Comparison of ENCODE assay signal across 20 cellular contexts in the genomic region with DNA sequence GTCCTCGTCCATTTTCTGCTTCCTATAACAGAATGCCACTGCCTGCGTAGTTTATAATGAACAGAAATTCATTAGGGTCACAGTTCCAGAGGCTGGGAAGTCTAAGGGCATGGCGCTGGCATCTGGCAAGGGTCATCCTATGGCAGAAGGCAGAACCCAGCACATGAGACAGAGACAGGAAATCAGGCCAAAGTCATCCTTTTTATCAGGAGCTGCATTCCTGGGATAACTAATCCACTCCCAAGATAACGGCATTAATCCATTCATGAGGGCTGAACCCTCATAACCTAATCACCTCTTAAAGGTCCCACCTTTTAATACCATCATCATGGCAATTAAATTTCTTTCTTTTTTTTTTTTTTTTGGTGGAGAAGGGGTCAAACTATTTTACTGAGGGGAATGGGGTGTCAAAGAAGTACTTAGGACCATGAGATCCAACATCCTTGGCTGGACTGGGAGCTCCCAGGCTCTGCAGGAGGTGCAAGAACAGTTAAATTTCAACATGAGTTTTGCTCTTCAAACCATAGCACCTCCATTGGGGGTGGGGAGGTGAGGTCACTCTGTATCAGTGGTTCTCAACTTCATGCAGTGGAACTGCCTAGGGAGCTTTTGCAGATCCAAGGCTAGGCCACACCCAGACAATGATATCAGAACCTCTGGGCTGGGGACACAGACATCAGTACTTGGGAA. TPM values are rescaled to one million over a fixed set of nuclear protein-coding genes. Genes with fewer than 3 reads are reported as not detected.
A peak's percentile ranks its signal among the peaks of the same experiment; 100 is the strongest.
DNase-seq lines count a peak whose midpoint lies in the region; ATAC-seq and TF ChIP-seq lines count a peak whose summit lies in the region.
"Had no signal": no experiment of that assay in that cellular context is flagged by ENCODE, and none has a peak within 500 bp of the region (broad histone marks: within the 10 kb centered on the region; RNA-seq: fewer than 3 reads in every experiment).

No MANE protein-coding gene starts in this region.

- H3K4me1 Mint-ChIP-seq in activated naive CD4-positive, alpha-beta T cell treated with anti-CD3 and anti-CD28 coated beads for 36 hours (ENCODE audit: low read depth), result peaks cover 41% of the 10 kb centered on the region
- peaks cover 32% of the 10 kb centered on the region for H3K4me1 Mint-ChIP-seq in activated naive CD4-positive, alpha-beta T cell treated with anti-CD3 and anti-CD28 coated beads, Interleukin-2, amount 10 ng/mL, durations not matched to agents 7 days and 5 days
- H3K4me1 Mint-ChIP-seq in dendritic cell treated with granulocyte-macrophage colony-stimulating factor and Interleukin-4, amounts not matched to agents 40 ng/mL and 50 ng/mL, for 4 days (ENCODE audit: low read depth), result peaks cover 53% of the 10 kb centered on the region
- H3K4me1 Mint-ChIP-seq in type B pancreatic cell (ENCODE audit: unreplicated experiment), result peaks cover 30% of the 10 kb centered on the region

- peaks cover 3% of the 10 kb centered on the region for H3K36me3 ChIP-seq in mucosa of descending colon (ENCODE audit: low read depth)
- peaks cover 0 to 38% of the 10 kb centered on the region in 2 donors for H3K36me3 ChIP-seq in gastroesophageal sphincter

- peaks cover 45% of the 10 kb centered on the region for H3K36me3 Mint-ChIP-seq in activated naive CD4-positive, alpha-beta T cell treated with anti-CD3 and anti-CD28 coated beads for 36 hours (ENCODE audit: low read depth)
- H3K36me3 Mint-ChIP-seq in activated naive CD4-positive, alpha-beta T cell treated with anti-CD3 and anti-CD28 coated beads, Interleukin-2, amount 10 ng/mL, durations not matched to agents 7 days and 5 days, result peaks cover 22% of the 10 kb centered on the region
- peaks cover 53% of the 10 kb centered on the region for H3K36me3 Mint-ChIP-seq in dendritic cell treated with granulocyte-macrophage colony-stimulating factor and Interleukin-4, amounts not matched to agents 40 ng/mL and 50 ng/mL, for 4 days (ENCODE audit: low read depth)
- H3K36me3 Mint-ChIP-seq in type B pancreatic cell, result peaks cover 11% of the 10 kb centered on the region

- no peak for TF ChIP-seq POLR2A in gastroesophageal sphincter (IDR thresholded peaks at IDR 0.05)

- no peak for TF ChIP-seq EP300 in gastroesophageal sphincter (IDR thresholded peaks at IDR 0.05)

- peaks cover 13% of the 10 kb centered on the region for H3K4me1 ChIP-seq in mucosa of descending colon (ENCODE audit: low read depth)
- H3K4me1 ChIP-seq in gastroesophageal sphincter, result peaks cover 0 to 66% (median 16%) of the 10 kb centered on the region in 3 donors

- no peak overlapping the region for H3K27ac ChIP-seq in gastroesophageal sphincter

- no peaks in the 10 kb centered on the region for H3K9me3 Mint-ChIP-seq in activated naive CD4-positive, alpha-beta T cell treated with anti-CD3 and anti-CD28 coated beads for 36 hours
- no peaks in the 10 kb centered on the region for H3K9me3 Mint-ChIP-seq in activated naive CD4-positive, alpha-beta T cell treated with anti-CD3 and anti-CD28 coated beads, Interleukin-2, amount 10 ng/mL, durations not matched to agents 7 days and 5 days
- no peaks in the 10 kb centered on the region for H3K9me3 Mint-ChIP-seq in dendritic cell treated with granulocyte-macrophage colony-stimulating factor and Interleukin-4, amounts not matched to agents 40 ng/mL and 50 ng/mL, for 4 days
- H3K9me3 Mint-ChIP-seq in type B pancreatic cell, result no peaks in the 10 kb centered on the region
- H3K9me3 Mint-ChIP-seq: CD8-positive, alpha-beta T cell; stimulated activated naive B cell treated with anti-CD40 and anti-IgM and Interleukin-4, amounts not matched to agents 10 μg/mL and 1 μg/mL and 100 μg/mL, for 72 hours had no signal

- H3K4me3 Mint-ChIP-seq in activated naive CD4-positive, alpha-beta T cell treated with anti-CD3 and anti-CD28 coated beads for 36 hours, result no peak overlapping the region
- no peak overlapping the region for H3K4me3 Mint-ChIP-seq in activated naive CD4-positive, alpha-beta T cell treated with anti-CD3 and anti-CD28 coated beads, Interleukin-2, amount 10 ng/mL, durations not matched to agents 7 days and 5 days
- H3K4me3 Mint-ChIP-seq in dendritic cell treated with granulocyte-macrophage colony-stimulating factor and Interleukin-4, amounts not matched to agents 40 ng/mL and 50 ng/mL, for 4 days, result no peak overlapping the region
- H3K4me3 Mint-ChIP-seq in type B pancreatic cell, result peak overlapping the region; percentile 28
- H3K4me3 Mint-ChIP-seq: CD8-positive, alpha-beta T cell had no signal

- 85 to 88% methylated on average over 4 of the region's 4 CpGs for WGBS in gastroesophageal sphincter (ENCODE audit: low coverage in 1 of 2), 2 donors

- no peak overlapping the region for H3K4me3 ChIP-seq in mucosa of descending colon
- H3K4me3 ChIP-seq in gastroesophageal sphincter, result no peak overlapping the region
- H3K4me3 ChIP-seq: upper lobe of left lung had no signal

- peak; percentile 26 for DNase-seq in activated naive CD4-positive, alpha-beta T cell treated with anti-CD3 and anti-CD28 coated beads for 36 hours
- DNase-seq in activated naive CD4-positive, alpha-beta T cell treated with anti-CD3 and anti-CD28 coated beads, Interleukin-2, amount 10 ng/mL, durations not matched to agents 7 days and 5 days, result no peak
- DNase-seq in type B pancreatic cell (ENCODE audit: extremely low spot score, unreplicated experiment), result no peak
- no peak for DNase-seq in mucosa of descending colon
- DNase-seq: activated CD8-positive, alpha-beta memory T cell treated with anti-CD3 and anti-CD28 coated beads, Interleukin-2, amount 50 U/mL, for 4 hours; activated naive CD4-positive, alpha-beta T cell; CD8-positive, alpha-beta T cell; hypothalamus; KG1; NCI-H1417; NK-92 treated with Interleukin-12 subunit alpha and Interleukin-12 subunit beta, amount 100 ng/mL, for 24 hours; SHP77; stimulated activated naive B cell treated with anti-CD40 and anti-IgM and Interleukin-4, amounts not matched to agents 10 μg/mL and 1 μg/mL and 100 μg/mL, for 72 hours had no signal

- ATAC-seq in mucosa of descending colon (no peak), gastroesophageal sphincter (no peak)
- ATAC-seq: activated CD4-positive, CD25-positive, alpha-beta regulatory T cell treated with anti-CD3 and anti-CD28 coated beads, Interleukin-2, amount 50 U/mL, for 24 hours; CD8-positive, alpha-beta T cell had no signal

- H3K27ac Mint-ChIP-seq in activated naive CD4-positive, alpha-beta T cell treated with anti-CD3 and anti-CD28 coated beads for 36 hours, result no peak overlapping the region
- no peak overlapping the region for H3K27ac Mint-ChIP-seq in activated naive CD4-positive, alpha-beta T cell treated with anti-CD3 and anti-CD28 coated beads, Interleukin-2, amount 10 ng/mL, durations not matched to agents 7 days and 5 days
- H3K27ac Mint-ChIP-seq in dendritic cell treated with granulocyte-macrophage colony-stimulating factor and Interleukin-4, amounts not matched to agents 40 ng/mL and 50 ng/mL, for 4 days, result peak overlapping the region; percentile 39
- peak overlapping the region; percentile 61 for H3K27ac Mint-ChIP-seq in type B pancreatic cell
- H3K27ac Mint-ChIP-seq: CD8-positive, alpha-beta T cell; stimulated activated naive B cell treated with anti-CD40 and anti-IgM and Interleukin-4, amounts not matched to agents 10 μg/mL and 1 μg/mL and 100 μg/mL, for 72 hours had no signal

- no peak for TF ChIP-seq CTCF in type B pancreatic cell (conservative IDR thresholded peaks at IDR 0.05)
- TF ChIP-seq CTCF in mucosa of descending colon (IDR thresholded peaks at IDR 0.05), result no peak
- TF ChIP-seq CTCF in gastroesophageal sphincter (IDR thresholded peaks at IDR 0.05), result no peak

- no peaks in the 10 kb centered on the region for H3K27me3 ChIP-seq in gastroesophageal sphincter
- H3K27me3 ChIP-seq: upper lobe of left lung had no signal

- no peaks in the 10 kb centered on the region for H3K27me3 Mint-ChIP-seq in activated naive CD4-positive, alpha-beta T cell treated with anti-CD3 and anti-CD28 coated beads for 36 hours (ENCODE audit: low read depth)
- peaks cover 7% of the 10 kb centered on the region for H3K27me3 Mint-ChIP-seq in activated naive CD4-positive, alpha-beta T cell treated with anti-CD3 and anti-CD28 coated beads, Interleukin-2, amount 10 ng/mL, durations not matched to agents 7 days and 5 days
- peaks cover 11% of the 10 kb centered on the region for H3K27me3 Mint-ChIP-seq in dendritic cell treated with granulocyte-macrophage colony-stimulating factor and Interleukin-4, amounts not matched to agents 40 ng/mL and 50 ng/mL, for 4 days
- H3K27me3 Mint-ChIP-seq in type B pancreatic cell, result no peaks in the 10 kb centered on the region

- CTCF ChIA-PET in activated naive CD4-positive, alpha-beta T cell treated with anti-CD3 and anti-CD28 coated beads for 36 hours (lab: Charles Lee), result interaction anchor here (0.7 to 9.4 kb wide), 3 partner anchors 16 to 130 kb away, joined by 3 to 82 read pairs (median 4); a partner anchor contains a TSS
- CTCF ChIA-PET in activated naive CD4-positive, alpha-beta T cell treated with anti-CD3 and anti-CD28 coated beads, Interleukin-2, amount 10 ng/mL, durations not matched to agents 7 days and 5 days (lab: Charles Lee), result interaction anchor here (0.9 to 1.0 kb wide), 2 partner anchors 10 to 163 kb away, joined by 3 to 4 read pairs; no protein-coding TSS in a partner anchor

- intact Hi-C loops in activated naive CD4-positive, alpha-beta T cell treated with anti-CD3 and anti-CD28 coated beads for 36 hours (cut with micrococcal nuclease), result no loop called here
- intact Hi-C loops in dendritic cell treated with granulocyte-macrophage colony-stimulating factor and Interleukin-4, amounts not matched to agents 40 ng/mL and 50 ng/mL, for 4 days (cut with micrococcal nuclease), result no loop called here
- intact Hi-C loops in mucosa of descending colon (cut with DNase I, micrococcal nuclease), result no loop called here

- H3K9me3 ChIP-seq in mucosa of descending colon (no peaks in the 10 kb centered on the region), gastroesophageal sphincter (no peaks in the 10 kb centered on the region)
- H3K9me3 ChIP-seq: upper lobe of left lung had no signal

RNA-seq across cellular contexts. Expression of a gene that starts 4.4 kb away (rescaled TPM):
- total RNA-seq in activated naive CD4-positive, alpha-beta T cell treated with anti-CD3 and anti-CD28 coated beads for 36 hours, result 100 to 1,000 TPM in 1 of 2 experiments, 10 to 100 TPM in 1; 94.0 to 103 TPM
- 83.0 and 97.5 TPM in 2 replicates for total RNA-seq in type B pancreatic cell (ENCODE audit: low replicate concordance)
- 10 to 100 TPM; 35.8 to 95.2 (median 46.6) TPM for total RNA-seq in mucosa of descending colon
- total RNA-seq in gastroesophageal sphincter, result 100 to 1,000 TPM; 107 to 132 (median 120) TPM

RNA-seq across cellular contexts. Expression of a gene that starts 5.9 kb away (rescaled TPM):
- total RNA-seq in activated naive CD4-positive, alpha-beta T cell treated with anti-CD3 and anti-CD28 coated beads for 36 hours, result 1 to 10 TPM; 1.2 to 2.3 TPM
- total RNA-seq in type B pancreatic cell (ENCODE audit: low replicate concordance) (162 and 218 TPM in 2 replicates), mucosa of descending colon (10 to 100 TPM in 1 of 3 donors, 1 to 10 TPM in 2; 3.9 to 11.8 (median 8.5) TPM), gastroesophageal sphincter (1 to 10 TPM; 3.2 to 8.9 (median 6.5) TPM)
- total RNA-seq: CD8-positive, alpha-beta T cell had no signal

RNA-seq across cellular contexts. Expression of a gene that starts 12.0 kb away (rescaled TPM):
- 100 to 1,000 TPM; 108 to 119 TPM for total RNA-seq in activated naive CD4-positive, alpha-beta T cell treated with anti-CD3 and anti-CD28 coated beads for 36 hours
- total RNA-seq in type B pancreatic cell (ENCODE audit: low replicate concordance), result 105 and 120 TPM in 2 replicates
- 10 to 100 TPM; 61.1 to 74.1 (median 64.6) TPM for total RNA-seq in mucosa of descending colon
- total RNA-seq in gastroesophageal sphincter, result 10 to 100 TPM; 50.2 to 73.6 (median 60.5) TPM

RNA-seq across cellular contexts. Expression of a gene that starts 33.6 kb away (rescaled TPM):
- total RNA-seq in activated naive CD4-positive, alpha-beta T cell treated with anti-CD3 and anti-CD28 coated beads for 36 hours, result 1 to 10 TPM; 5.6 to 5.8 TPM
- total RNA-seq in type B pancreatic cell (ENCODE audit: low replicate concordance) (2.3 and 3.5 TPM in 2 replicates), mucosa of descending colon (10 to 100 TPM in 2 of 3 donors, 1 to 10 TPM in 1; 6.2 to 36.8 (median 18.4) TPM), gastroesophageal sphincter (10 to 100 TPM; 16.7 to 48.4 (median 19.5) TPM)
- total RNA-seq: A673 had no signal

RNA-seq across cellular contexts. Expression of a gene that starts 51.1 kb away (rescaled TPM):
- total RNA-seq in activated naive CD4-positive, alpha-beta T cell treated with anti-CD3 and anti-CD28 coated beads for 36 hours, result not detected
- total RNA-seq in type B pancreatic cell (ENCODE audit: low replicate concordance), result not detected in 2 replicates
- total RNA-seq in mucosa of descending colon, result under 1 TPM in 2 of 3 donors, not detected in 1; 0.23 to 0.41 TPM
- not detected for total RNA-seq in gastroesophageal sphincter
- total RNA-seq: A673; CD8-positive, alpha-beta T cell; Daoy; dermis microvascular lymphatic vessel endothelial cell; upper lobe of left lung had no signal

Comparison
In these comparisons a context has a peak if more than half of its experiments do, and no peak if none do; other contexts are left out.
1. H3K27ac Mint-ChIP-seq: peak in dendritic cell treated with granulocyte-macrophage colony-stimulating factor and Interleukin-4, amounts not matched to agents 40 ng/mL and 50 ng/mL, for 4 days (single experiment) and type B pancreatic cell (single experiment); none in activated naive CD4-positive, alpha-beta T cell treated with anti-CD3 and anti-CD28 coated beads for 36 hours (single experiment) and activated naive CD4-positive, alpha-beta T cell treated with anti-CD3 and anti-CD28 coated beads, Interleukin-2, amount 10 ng/mL, durations not matched to agents 7 days and 5 days (single experiment).
2. RNA of a gene that starts 5.9 kb away (total RNA-seq): 162 to 218 TPM in type B pancreatic cell; 3.2 to 8.9 TPM in gastroesophageal sphincter, 3.9 to 11.8 TPM in mucosa of descending colon and 1.2 to 2.3 TPM in activated naive CD4-positive, alpha-beta T cell treated with anti-CD3 and anti-CD28 coated beads for 36 hours; every median in the first group is over 10 times any median in the second.